In genomic region chr10:79130846-79131245, GRCh38 we compare ENCODE assay signal across 17 cellular contexts.
DNase-seq lines count a peak whose midpoint lies in the region; ATAC-seq and TF ChIP-seq lines count a peak whose summit lies in the region.
"Had no signal": no experiment of that assay in that cellular context is flagged by ENCODE, and none has a peak within 500 bp of the region (broad histone marks: within the 10 kb centered on the region; RNA-seq: fewer than 3 reads in every experiment).

No MANE protein-coding gene starts in this region.

- H4K20me1 ChIP-seq in BLaER1 treated with 17β-estradiol and CSF1 and Interleukin-3, amounts not matched to agents 10 nM and 100 nM, result peaks cover 10 to 97% (median 45%) of the 10 kb centered on the region in 11 experiments; a peak in 20 of 22 replicates

- H3K27ac ChIP-seq in BLaER1 treated with 17β-estradiol and CSF1 and Interleukin-3, amounts not matched to agents 10 nM and 100 nM, result peak overlapping the region in 2 of 11 experiments; percentile 17 to 70; a peak in 1 of 22 replicates
- H3K27ac ChIP-seq in HEK293 (ENCODE audit: extremely low read depth, low read depth, low read length), result no peak overlapping the region
- H3K27ac ChIP-seq: neutrophil had no signal

- POLR2A ChIA-PET in HEK293 (lab: Yijun Ruan, JAX), result no interaction called here

- peaks cover 12 to 63% (median 30%) of the 10 kb centered on the region in 11 experiments; a peak in 18 of 22 replicates for H3K36me3 ChIP-seq in BLaER1 treated with 17β-estradiol and CSF1 and Interleukin-3, amounts not matched to agents 10 nM and 100 nM
- no peaks in the 10 kb centered on the region for H3K36me3 ChIP-seq in HEK293 (ENCODE audit: control insufficient read depth in 2 of 2, insufficient read depth in 1 of 2, low read length in 2 of 2)
- H3K36me3 ChIP-seq: neutrophil had no signal

- TF ChIP-seq CTCF in HEK293 (tag by site-specific recombination; IDR thresholded peaks at IDR 0.05) (no peak), brain (conservative IDR thresholded peaks at IDR 0.05) (no peak), nephron progenitor cell (IDR thresholded peaks at IDR 0.05) (no peak)

- H3K4me3 ChIP-seq in BLaER1 treated with 17β-estradiol and CSF1 and Interleukin-3, amounts not matched to agents 10 nM and 100 nM, result no peak overlapping the region
- no peak overlapping the region for H3K4me3 ChIP-seq in HEK293 (ENCODE audit: low read depth, low read length)
- H3K4me3 ChIP-seq: Peyer's patch had no signal

- CTCF ChIA-PET in HEK293 (lab: Yijun Ruan, JAX), result interaction anchor here (1.3 to 1.5 kb wide), 2 partner anchors 65 kb away, joined by 4 read pairs; no protein-coding TSS in a partner anchor

- H3K4me2 ChIP-seq in BLaER1 treated with 17β-estradiol and CSF1 and Interleukin-3, amounts not matched to agents 10 nM and 100 nM, result peak overlapping the region; percentile 85 to 99 (median 97)

- H3K9me3 ChIP-seq in BLaER1 treated with 17β-estradiol and CSF1 and Interleukin-3, amounts not matched to agents 10 nM and 100 nM (replicated peaks in 1 of 11), result no peaks in the 10 kb centered on the region
- H3K9me3 ChIP-seq in HEK293 (ENCODE audit: control insufficient read depth, insufficient read depth, low read depth, low read length), result no peaks in the 10 kb centered on the region
- H3K9me3 ChIP-seq: neutrophil, Peyer's patch had no signal

- DNase-seq in nephron progenitor cell, result no peak
- no peak for DNase-seq in SW 1271 (lab: John Stamatoyannopoulos, UW)
- DNase-seq in SHP77 treated with DMSO at 0.1 percent for 48 hours (lab: John Stamatoyannopoulos, UW), result no peak
- DNase-seq: activated CD4-positive, alpha-beta T cell treated with anti-CD3 and anti-CD28 coated beads for 4 hours; hippocampal formation; NCI-H187 treated with DMSO at 0.1 percent for 48 hours; NCI-H446; Peyer's patch; retina had no signal

- H3K27ac Mint-ChIP-seq in brain (peak overlapping the region; percentile 41 to 92 (median 83)), nephron progenitor cell (peak overlapping the region; percentile 54)
- H3K27ac Mint-ChIP-seq: activated T-helper 1 cell treated with anti-CD3 and anti-CD28 coated beads, Interleukin-12 subunit alpha, Interleukin-12 subunit beta, Interleukin-2, Interleukin-4 antibody, amounts not matched to agents 30 ng/mL and 10 ng/mL and 1 ng/mL, durations not matched to agents 14 hours and 24 hours and 36 hours had no signal

- peaks cover 85 to 100% (median 100%) of the 10 kb centered on the region in 10 experiments for H3K4me1 ChIP-seq in BLaER1 treated with 17β-estradiol and CSF1 and Interleukin-3, amounts not matched to agents 10 nM and 100 nM
- peaks cover 7% of the 10 kb centered on the region for H3K4me1 ChIP-seq in HEK293 (ENCODE audit: control insufficient read depth, insufficient read depth, low read length)

- peak overlapping the region in 1 of 11 experiments; percentile 47; a peak in 1 of 22 replicates for H3K9ac ChIP-seq in BLaER1 treated with 17β-estradiol and CSF1 and Interleukin-3, amounts not matched to agents 10 nM and 100 nM

- no peak overlapping the region for H3K4me3 Mint-ChIP-seq in brain
- H3K4me3 Mint-ChIP-seq in nephron progenitor cell, result peak overlapping the region; percentile 42
- H3K4me3 Mint-ChIP-seq: activated T-helper 1 cell treated with anti-CD3 and anti-CD28 coated beads, Interleukin-12 subunit alpha, Interleukin-12 subunit beta, Interleukin-2, Interleukin-4 antibody, amounts not matched to agents 30 ng/mL and 10 ng/mL and 1 ng/mL, durations not matched to agents 14 hours and 24 hours and 36 hours; IgD-negative memory B cell had no signal

- H3K4me1 Mint-ChIP-seq in brain, result peaks cover 97% of the 10 kb centered on the region
- peaks cover 98% of the 10 kb centered on the region for H3K4me1 Mint-ChIP-seq in nephron progenitor cell
- H3K4me1 Mint-ChIP-seq: IgD-negative memory B cell had no signal

- H3K27me3 Mint-ChIP-seq in brain (no peaks in the 10 kb centered on the region), nephron progenitor cell (ENCODE audit: low read depth, poor library complexity) (no peaks in the 10 kb centered on the region)

- ATAC-seq in HG03175 (IDR thresholded peaks at IDR 0.05; ENCODE audit: unreplicated experiment), result no peak
- ATAC-seq: SK-N-SH treated with all-trans-retinoic acid at 6 μM for 48 hours had no signal

- H3K27me3 ChIP-seq in BLaER1 treated with 17β-estradiol and CSF1 and Interleukin-3, amounts not matched to agents 10 nM and 100 nM, result no peaks in the 10 kb centered on the region
- H3K27me3 ChIP-seq: neutrophil, Peyer's patch had no signal

- H3K9me3 Mint-ChIP-seq in brain (no peaks in the 10 kb centered on the region), nephron progenitor cell (no peaks in the 10 kb centered on the region)
- H3K9me3 Mint-ChIP-seq: activated T-helper 1 cell treated with anti-CD3 and anti-CD28 coated beads, Interleukin-12 subunit alpha, Interleukin-12 subunit beta, Interleukin-2, Interleukin-4 antibody, amounts not matched to agents 30 ng/mL and 10 ng/mL and 1 ng/mL, durations not matched to agents 14 hours and 24 hours and 36 hours had no signal

- H3K36me3 Mint-ChIP-seq in brain (peaks cover 22% of the 10 kb centered on the region), nephron progenitor cell (ENCODE audit: low read depth) (peaks cover 7% of the 10 kb centered on the region)
- H3K36me3 Mint-ChIP-seq: IgD-negative memory B cell had no signal

TF ChIP-seq in HEK293, 187 proteins besides CTCF, POLR2A, EP300 and RAD21:
- TF ChIP-seq GLIS1 (tag by site-specific recombination; IDR thresholded peaks at IDR 0.05) (peak; percentile 45), ZNF600 (tag by site-specific recombination; IDR thresholded peaks at IDR 0.05) (no peak)
